Comparison of ENCODE assay signal across 20 cellular contexts in the genomic region with DNA sequence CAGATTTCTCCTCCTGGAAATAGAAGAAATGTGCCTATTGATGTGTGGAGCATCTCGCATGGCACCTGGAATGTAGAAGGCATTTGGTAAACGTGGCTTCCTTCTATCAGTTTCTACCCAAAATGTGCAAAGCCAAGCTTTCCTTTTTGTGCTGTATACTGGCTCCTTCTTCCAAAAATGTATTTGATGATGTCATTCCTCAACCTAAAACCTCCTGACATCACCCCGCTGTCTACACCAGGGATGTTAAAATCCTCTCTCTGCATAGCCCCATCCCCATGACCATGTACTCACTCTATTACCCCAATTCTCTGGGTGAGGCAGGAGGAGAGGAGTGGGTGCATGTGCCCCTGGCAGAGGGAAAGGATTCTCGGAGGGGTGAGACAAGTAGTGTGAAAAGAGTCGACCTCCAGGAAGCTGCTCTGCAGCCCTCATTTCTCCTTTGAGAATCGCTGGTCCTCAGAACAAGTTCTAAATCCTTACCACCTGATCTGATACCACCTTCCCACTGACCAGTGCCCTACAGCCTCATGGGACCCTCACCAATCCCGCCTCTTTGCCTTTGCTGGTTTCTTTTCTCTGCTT. TPM values are rescaled to one million over a fixed set of nuclear protein-coding genes. Genes with fewer than 3 reads are reported as not detected.
DNase-seq lines count a peak whose midpoint lies in the region; ATAC-seq, FAIRE-seq and TF ChIP-seq lines count a peak whose summit lies in the region.
"Had no signal": no experiment of that assay in that cellular context is flagged by ENCODE, and none has a peak within 500 bp of the region (broad histone marks: within the 10 kb centered on the region; RNA-seq: fewer than 3 reads in every experiment).

No MANE protein-coding gene starts in this region.

- TF ChIP-seq CTCF in HEK293 (tag by site-specific recombination; IDR thresholded peaks at IDR 0.05): no peak
- TF ChIP-seq CTCF in astrocyte (IDR thresholded peaks at IDR 0.05; ENCODE audit: insufficient read depth, low read depth, low read length): no peak
- no peak for TF ChIP-seq CTCF in esophagus muscularis mucosa (IDR thresholded peaks at IDR 0.05)
- TF ChIP-seq CTCF in type B pancreatic cell (conservative IDR thresholded peaks at IDR 0.05): no peak
- TF ChIP-seq CTCF in OCI-LY7 (conservative IDR thresholded peaks at IDR 0.05; ENCODE audit: low read length): no peak

- H3K9ac ChIP-seq in astrocyte (ENCODE audit: low read length): no peak overlapping the region

- H3K36me3 ChIP-seq in HEK293 (ENCODE audit: control insufficient read depth in 2 of 2, insufficient read depth in 1 of 2, low read length in 2 of 2) (no peaks in the 10 kb centered on the region), astrocyte (ENCODE audit: insufficient read depth, low read length) (no peaks in the 10 kb centered on the region), esophagus muscularis mucosa (no peaks in the 10 kb centered on the region), OCI-LY7 (ENCODE audit: insufficient read depth, low read length) (no peaks in the 10 kb centered on the region)

- POLR2A ChIA-PET in HEK293 (lab: Yijun Ruan, JAX) (interaction anchor here (0.6 kb wide), 1 partner anchor 56 kb away, joined by 3 read pairs; no protein-coding TSS in a partner anchor), T-cell (lab: Charles Lee) (no interaction called here), OCI-LY7 (lab: Charles Lee) (interaction anchor here (2.0 kb wide), 1 partner anchor 11 kb away, joined by 8 read pairs; the partner anchor contains the start of gene MED10)

- H3K36me3 Mint-ChIP-seq in astrocyte (ENCODE audit: low read depth, unreplicated experiment) (no peaks in the 10 kb centered on the region), type B pancreatic cell (no peaks in the 10 kb centered on the region), T-cell (no peaks in the 10 kb centered on the region)

- TF ChIP-seq EP300 in esophagus muscularis mucosa (IDR thresholded peaks at IDR 0.05): no peak

- H3K27me3 Mint-ChIP-seq in astrocyte (ENCODE audit: low read depth, unreplicated experiment): peaks cover 45% of the 10 kb centered on the region
- peaks cover 47% of the 10 kb centered on the region for H3K27me3 Mint-ChIP-seq in type B pancreatic cell
- H3K27me3 Mint-ChIP-seq in T-cell: peaks cover 19 to 39% of the 10 kb centered on the region in 2 donors

- H3K4me2 ChIP-seq in astrocyte (ENCODE audit: low read length): no peak overlapping the region
- no peak overlapping the region for H3K4me2 ChIP-seq in OCI-LY7 (ENCODE audit: low read length)
- H3K4me2 ChIP-seq: GM23338 had no signal

- WGBS in esophagus muscularis mucosa: 82% methylated on average over 7 of the region's 7 CpGs

- intact Hi-C loops in esophagus muscularis mucosa (cut with DNase I): no loop called here
- intact Hi-C loops in OCI-LY7 (cut with micrococcal nuclease; ENCODE audit: unreplicated experiment): no loop called here

- no peaks in the 10 kb centered on the region for H3K9me2 ChIP-seq in OCI-LY7 (ENCODE audit: insufficient read depth, low read length)

- no peaks in the 10 kb centered on the region for H3K79me2 ChIP-seq in astrocyte (ENCODE audit: insufficient read depth, low read length)
- H3K79me2 ChIP-seq in OCI-LY7 (ENCODE audit: insufficient read depth, low read depth, low read length): no peaks in the 10 kb centered on the region

- H3K4me3 ChIP-seq in HEK293 (ENCODE audit: low read depth, low read length) (no peak overlapping the region), astrocyte (ENCODE audit: insufficient read depth, low read depth, low read length) (no peak overlapping the region), esophagus muscularis mucosa (no peak overlapping the region), OCI-LY7 (ENCODE audit: low read depth, low read length, poor library complexity, severe bottlenecking) (no peak overlapping the region)
- H3K4me3 ChIP-seq: GM12878, GM23338 had no signal

- no TSS peak for BruUV-seq in OCI-LY7 (replicated peaks; lab: Mats Ljungman, UMichigan)

- no peak for ATAC-seq in T-cell (replicated peaks in 1 of 4)
- ATAC-seq: GM12878, GM23338, HCT116 had no signal

- DNase-seq in astrocyte (ENCODE audit: low read depth): no peak
- DNase-seq in esophagus muscularis mucosa (ENCODE audit: extremely low spot score): peak; percentile 74
- peak; percentile 15 for DNase-seq in type B pancreatic cell (ENCODE audit: extremely low spot score, unreplicated experiment)
- no peak for DNase-seq in T-cell
- DNase-seq in OCI-LY7 (ENCODE audit: low spot score): no peak
- DNase-seq: C1 segment of cervical spinal cord; Caco-2; CD4-positive, alpha-beta memory T cell; DMS 273 treated with DMSO at 0.1 percent for 48 hours; DMS79; EL; GDM1; H9; HFFc6 had no signal

- H3K9me3 Mint-ChIP-seq in astrocyte (ENCODE audit: unreplicated experiment): peaks cover 19% of the 10 kb centered on the region
- H3K9me3 Mint-ChIP-seq in type B pancreatic cell: no peaks in the 10 kb centered on the region
- no peaks in the 10 kb centered on the region for H3K9me3 Mint-ChIP-seq in T-cell
- H3K9me3 Mint-ChIP-seq: CD4-positive, alpha-beta memory T cell; HFFc6 had no signal

- H3K4me3 Mint-ChIP-seq in astrocyte (ENCODE audit: unreplicated experiment): peak overlapping the region; percentile 5
- H3K4me3 Mint-ChIP-seq in type B pancreatic cell: no peak overlapping the region
- H3K4me3 Mint-ChIP-seq in T-cell: no peak overlapping the region
- H3K4me3 Mint-ChIP-seq: CD4-positive, alpha-beta memory T cell; GM23338; H9; HFFc6 had no signal

- H3K9me3 ChIP-seq in HEK293 (ENCODE audit: control insufficient read depth, insufficient read depth, low read depth, low read length): no peaks in the 10 kb centered on the region
- no peaks in the 10 kb centered on the region for H3K9me3 ChIP-seq in astrocyte (ENCODE audit: insufficient read depth, low read depth, low read length)
- H3K9me3 ChIP-seq in esophagus muscularis mucosa: no peaks in the 10 kb centered on the region
- no peaks in the 10 kb centered on the region for H3K9me3 ChIP-seq in OCI-LY7 (ENCODE audit: low read length)
- H3K9me3 ChIP-seq: Caco-2 had no signal

- no peak overlapping the region for H2AFZ ChIP-seq in astrocyte (ENCODE audit: low read depth, low read length)
- H2AFZ ChIP-seq in OCI-LY7 (ENCODE audit: low read length): no peak overlapping the region
- H2AFZ ChIP-seq: GM23338 had no signal

- TF ChIP-seq POLR2A in esophagus muscularis mucosa (IDR thresholded peaks at IDR 0.05; ENCODE audit: low read depth): no peak

- H3K4me1 Mint-ChIP-seq in astrocyte (ENCODE audit: low read depth, unreplicated experiment) (no peaks in the 10 kb centered on the region), type B pancreatic cell (ENCODE audit: unreplicated experiment) (no peaks in the 10 kb centered on the region), T-cell (peaks cover 4 to 10% (median 6%) of the 10 kb centered on the region in 3 donors)
- H3K4me1 Mint-ChIP-seq: GM23338 had no signal

- H3K27ac Mint-ChIP-seq in astrocyte (ENCODE audit: unreplicated experiment): no peak overlapping the region
- H3K27ac Mint-ChIP-seq in type B pancreatic cell: no peak overlapping the region
- no peak overlapping the region for H3K27ac Mint-ChIP-seq in T-cell
- H3K27ac Mint-ChIP-seq: CD4-positive, alpha-beta memory T cell; GM23338; HFFc6 had no signal

- H4K20me1 ChIP-seq in astrocyte (ENCODE audit: insufficient read depth, low read length) (no peaks in the 10 kb centered on the region), OCI-LY7 (ENCODE audit: insufficient read depth, low read length) (no peaks in the 10 kb centered on the region)

- no peak for FAIRE-seq in astrocyte (lab: Jason Lieb, UNC)
- FAIRE-seq: D721Med, GM12878, GM19239 had no signal

- H3K4me1 ChIP-seq in HEK293 (ENCODE audit: control insufficient read depth, insufficient read depth, low read length) (no peaks in the 10 kb centered on the region), astrocyte (ENCODE audit: insufficient read depth, low read length) (no peaks in the 10 kb centered on the region), esophagus muscularis mucosa (no peaks in the 10 kb centered on the region), OCI-LY7 (ENCODE audit: insufficient read depth, low read length, poor library complexity, severe bottlenecking) (no peaks in the 10 kb centered on the region)
- H3K4me1 ChIP-seq: Caco-2 had no signal

- CTCF ChIA-PET in HEK293 (lab: Yijun Ruan, JAX): interaction anchor here (0.8 to 1.1 kb wide), 2 partner anchors 228 to 367 kb away, joined by 3 read pairs; no protein-coding TSS in a partner anchor
- CTCF ChIA-PET in T-cell (lab: Charles Lee): no interaction called here
- CTCF ChIA-PET in OCI-LY7 (lab: Charles Lee; ENCODE audit: unreplicated experiment): interaction anchor here (0.7 kb wide), 1 partner anchor 57 kb away, joined by 3 read pairs; no protein-coding TSS in a partner anchor

- no peak overlapping the region for H3K27ac ChIP-seq in HEK293 (ENCODE audit: extremely low read depth, low read depth, low read length)
- no peak overlapping the region for H3K27ac ChIP-seq in astrocyte (ENCODE audit: low read depth, low read length)
- no peak overlapping the region for H3K27ac ChIP-seq in esophagus muscularis mucosa (replicated peaks in 1 of 4)
- no peak overlapping the region for H3K27ac ChIP-seq in OCI-LY7 (ENCODE audit: low read depth, low read length, poor library complexity, severe bottlenecking)

- H3K27me3 ChIP-seq in astrocyte (ENCODE audit: insufficient read depth, low read length) (no peaks in the 10 kb centered on the region), esophagus muscularis mucosa (peaks cover 0 to 47% (median 0%) of the 10 kb centered on the region in 4 donors)

RNA-seq across cellular contexts. Expression of gene MED10, which starts 11.7 kb away (rescaled TPM):
- total RNA-seq in astrocyte: 40.8 and 49.3 TPM in 2 replicates
- 10 to 100 TPM; 29.9 to 47.2 (median 35.2) TPM for total RNA-seq in esophagus muscularis mucosa
- 32.3 and 38.4 TPM in 2 replicates for total RNA-seq in type B pancreatic cell (ENCODE audit: low replicate concordance)
- 10 to 100 TPM; 53.9 to 65.6 (median 58.2) TPM for total RNA-seq in T-cell
- 7.9 and 16.2 TPM in 2 replicates for total RNA-seq in OCI-LY7 (2014; rRNA removed; shearing (Covaris generic))
- 44.0 and 47.3 TPM in 2 replicates for total RNA-seq in OCI-LY7 (2022)

RNA-seq across cellular contexts. Expression of gene UBE2QL1, which starts 58.6 kb away (rescaled TPM):
- total RNA-seq in astrocyte (0.34 and 0.50 TPM in 2 replicates), esophagus muscularis mucosa (1 to 10 TPM in 1 of 4 donors, under 1 TPM in 3; under 0.01 to 1.6 (median 0.82) TPM), type B pancreatic cell (ENCODE audit: low replicate concordance) (5.6 and 6.9 TPM in 2 replicates), T-cell (under 1 TPM in 2 of 5 donors, not detected in 3; 0.06 to 0.14 TPM), OCI-LY7 (2022) (not detected in 2 replicates)
- total RNA-seq in OCI-LY7 (2014; rRNA removed; shearing (Covaris generic)): not detected in 2 replicates
- total RNA-seq: Caco-2; CD4-positive, alpha-beta memory T cell; HFFc6 had no signal

Comparison
In these comparisons a context has a peak if more than half of its experiments do, and no peak if none do; other contexts are left out.
1. DNase-seq: peak in esophagus muscularis mucosa (single experiment) and type B pancreatic cell (single experiment); none in astrocyte (single experiment), T-cell (0 of 34) and OCI-LY7 (single experiment).
2. CTCF ChIA-PET loops: an anchor here in HEK293 (0.8 to 1.1 kb wide) and OCI-LY7 (0.7 kb wide); none called in T-cell.
3. POLR2A ChIA-PET loops: an anchor here in HEK293 (0.6 kb wide) and OCI-LY7 (2.0 kb wide); none called in T-cell.